Comparison of ENCODE assay signal across 8 cellular contexts in genomic region chr5:134586866-134587524, GRCh38. TPM values are rescaled to one million over a fixed set of nuclear protein-coding genes. Genes with fewer than 3 reads are reported as not detected.
DNase-seq lines count a peak whose midpoint lies in the region; ATAC-seq and TF ChIP-seq lines count a peak whose summit lies in the region.

No MANE protein-coding gene starts in this region.

- H3K4me3 ChIP-seq in AG04449 (ENCODE audit: low read depth, low read length), result no peak overlapping the region

- peak; percentile 90 for TF ChIP-seq CTCF in AG04449 (IDR thresholded peaks at IDR 0.05; ENCODE audit: insufficient read depth, low read length, missing control alignments)

- ATAC-seq in GM18519 (IDR thresholded peaks at IDR 0.05; ENCODE audit: low FRiP score, unreplicated experiment), result peak; percentile 58
- peak; percentile 65 for ATAC-seq in HG03108 (IDR thresholded peaks at IDR 0.05; ENCODE audit: unreplicated experiment)

- CTCF ChIA-PET in AG04449 (lab: Yijun Ruan, JAX), result interaction anchor here (0.7 to 17.9 kb wide), 53 partner anchors 10 to 403 kb away, joined by 3 to 445 read pairs (median 4); partner anchors contain the start of genes CDKN2AIPNL, PCBD2 and SAR1B

- POLR2A ChIA-PET in AG04449 (lab: Yijun Ruan, JAX), result interaction anchor here (0.6 kb wide), 1 partner anchor 62 kb away, joined by 3 read pairs; no protein-coding TSS in a partner anchor

- DNase-seq in AG04449 (ENCODE audit: low read depth, low spot score) (no peak), NCI-H748 (lab: John Stamatoyannopoulos, UW; ENCODE audit: unreplicated experiment) (peak; percentile 50), ecto neural progenitor cell (ENCODE audit: low spot score) (peak; percentile 89), lung microvascular endothelial cell (ENCODE audit: low read depth in 2 of 2) (peak; percentile 81 to 84)
- DNase-seq in activated CD4-positive, alpha-beta T cell treated with anti-CD3 and anti-CD28 coated beads, Interleukin-2, amount 50 U/mL, for 4 hours, result peak; percentile 78 to 81
- DNase-seq in stimulated activated CD4-positive, alpha-beta T cell treated with anti-CD3 and anti-CD28 coated beads, TNF-alpha, amount 100 ng/mL, for 48 hours (ENCODE audit: low read depth in 3 of 3), result peak; percentile 80 to 89 (median 82)

RNA-seq across cellular contexts. Expression of gene SAR1B, which starts 45.6 kb away (rescaled TPM):
- total RNA-seq in lung microvascular endothelial cell, result 16.3 and 25.8 TPM in 2 replicates
